1 cellular context compared by ENCODE assay signal in the genomic region with DNA sequence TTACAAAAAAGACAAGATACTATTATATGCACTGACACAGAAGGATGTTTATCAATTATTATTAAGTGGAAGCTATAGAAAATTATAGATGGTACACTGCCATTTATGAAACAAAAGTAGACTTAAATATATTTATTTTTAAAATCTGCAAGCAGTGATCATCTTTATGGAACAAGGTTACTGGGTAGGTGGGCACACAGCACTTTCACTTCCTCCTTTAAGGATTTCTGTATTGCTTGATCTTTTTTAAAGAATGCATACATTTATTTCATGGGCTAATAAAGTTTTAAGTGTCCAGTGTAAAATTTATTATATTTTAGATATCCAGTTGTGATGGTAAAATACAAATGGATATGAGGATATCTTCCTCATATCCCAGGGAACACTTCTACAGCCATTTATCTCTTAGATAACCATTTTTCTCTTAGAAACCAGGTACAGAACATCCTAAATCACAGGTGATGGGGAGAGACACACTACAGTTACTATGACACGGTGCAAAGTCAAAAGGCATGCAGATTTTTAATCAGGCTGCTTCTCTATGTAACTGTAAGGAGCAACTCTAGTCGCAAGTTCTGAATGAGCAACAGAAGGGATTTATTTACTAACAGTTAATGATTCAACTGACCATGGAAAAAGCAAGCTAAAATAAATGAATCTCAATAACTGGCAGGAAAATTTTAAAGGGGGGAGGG.
TF ChIP-seq lines count a peak whose summit lies in the region.

No MANE protein-coding gene starts in this region.

TF ChIP-seq in liver, 16 proteins besides CTCF, POLR2A, EP300 and RAD21 (continued from another document):
- TF ChIP-seq, protein P1, sequence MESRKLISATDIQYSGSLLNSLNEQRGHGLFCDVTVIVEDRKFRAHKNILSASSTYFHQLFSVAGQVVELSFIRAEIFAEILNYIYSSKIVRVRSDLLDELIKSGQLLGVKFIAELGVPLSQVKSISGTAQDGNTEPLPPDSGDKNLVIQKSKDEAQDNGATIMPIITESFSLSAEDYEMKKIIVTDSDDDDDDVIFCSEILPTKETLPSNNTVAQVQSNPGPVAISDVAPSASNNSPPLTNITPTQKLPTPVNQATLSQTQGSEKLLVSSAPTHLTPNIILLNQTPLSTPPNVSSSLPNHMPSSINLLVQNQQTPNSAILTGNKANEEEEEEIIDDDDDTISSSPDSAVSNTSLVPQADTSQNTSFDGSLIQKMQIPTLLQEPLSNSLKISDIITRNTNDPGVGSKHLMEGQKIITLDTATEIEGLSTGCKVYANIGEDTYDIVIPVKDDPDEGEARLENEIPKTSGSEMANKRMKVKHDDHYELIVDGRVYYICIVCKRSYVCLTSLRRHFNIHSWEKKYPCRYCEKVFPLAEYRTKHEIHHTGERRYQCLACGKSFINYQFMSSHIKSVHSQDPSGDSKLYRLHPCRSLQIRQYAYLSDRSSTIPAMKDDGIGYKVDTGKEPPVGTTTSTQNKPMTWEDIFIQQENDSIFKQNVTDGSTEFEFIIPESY (IDR thresholded peaks at IDR 0.05) = no peak
- TF ChIP-seq TAF1 (conservative IDR thresholded peaks at IDR 0.05) (no peak), RXRA (IDR thresholded peaks at IDR 0.05) (no peak), GABPA (IDR thresholded peaks at IDR 0.05 in 1 of 2, conservative IDR thresholded peaks at IDR 0.05 in 1 of 2) (no peak)
